ENCODE assay signal across 24 cellular contexts in genomic region chr9:84867171-84867570, GRCh38.
"Had no signal": no experiment of that assay in that cellular context is flagged by ENCODE, and none has a peak within 500 bp of the region (broad histone marks: within the 10 kb centered on the region; RNA-seq: fewer than 3 reads in every experiment).

No MANE protein-coding gene starts in this region.

- H3K9me3 Mint-ChIP-seq: activated CD8-positive, alpha-beta T cell treated with anti-CD3 and anti-CD28 coated beads for 36 hours; activated naive CD4-positive, alpha-beta T cell treated with anti-CD3 and anti-CD28 coated beads, Interleukin-2, amount 10 ng/mL, durations not matched to agents 7 days and 5 days; activated naive CD8-positive, alpha-beta T cell treated with anti-CD3 and anti-CD28 coated beads for 36 hours; activated T-cell treated with anti-CD3 and anti-CD28 coated beads, Interleukin-2, amount 50 U/mL, for 72 hours; activated T-helper 2 cell treated with anti-CD3 and anti-CD28 coated beads, Interferon-gamma antibody, Interleukin-2, Interleukin-4, amounts not matched to agents 10 μg/mL and 5 μg/mL and 100 μg/mL, durations not matched to agents 14 hours and 24 hours and 36 hours had no signal

- DNase-seq: activated CD4-positive, alpha-beta T cell treated with anti-CD3 and anti-CD28 coated beads for 4 hours; activated CD8-positive, alpha-beta memory T cell treated with anti-CD3 and anti-CD28 coated beads, Interleukin-2, amount 50 U/mL, for 4 hours; activated CD8-positive, alpha-beta T cell treated with anti-CD3 and anti-CD28 coated beads for 36 hours; activated gamma-delta T cell treated with Interleukin-2 at 50 U/mL for 16 hours; activated naive CD4-positive, alpha-beta T cell treated with anti-CD3 and anti-CD28 coated beads, Interleukin-2, amount 10 ng/mL, durations not matched to agents 7 days and 5 days; activated naive CD8-positive, alpha-beta T cell treated with anti-CD3 and anti-CD28 coated beads for 36 hours; activated T-cell treated with anti-CD3 and anti-CD28 coated beads, Interleukin-2, amount 50 U/mL, for 72 hours; brain microvascular endothelial cell; Karpas-422; MM.1S; NCI-H1105; NCI-H1436 treated with DMSO at 0.1 percent for 48 hours; NCI-H187; NCI-H2081; NCI-H446; NCI-H524; PC-3; SIG-M5; T-helper 1 cell; WERI-Rb-1 had no signal

- H3K4me1 Mint-ChIP-seq: activated naive CD8-positive, alpha-beta T cell treated with anti-CD3 and anti-CD28 coated beads for 36 hours had no signal

- H3K27ac ChIP-seq: brain microvascular endothelial cell, cardiac muscle cell, WERI-Rb-1 had no signal

- H3K27me3 ChIP-seq: brain microvascular endothelial cell, cardiac muscle cell had no signal

- H3K4me3 Mint-ChIP-seq: activated CD8-positive, alpha-beta T cell treated with anti-CD3 and anti-CD28 coated beads for 36 hours; activated naive CD4-positive, alpha-beta T cell treated with anti-CD3 and anti-CD28 coated beads, Interleukin-2, amount 10 ng/mL, durations not matched to agents 7 days and 5 days; activated naive CD8-positive, alpha-beta T cell treated with anti-CD3 and anti-CD28 coated beads for 36 hours; activated T-cell treated with anti-CD3 and anti-CD28 coated beads, Interleukin-2, amount 50 U/mL, for 72 hours had no signal

- H3K4me3 ChIP-seq: cardiac muscle cell, K562 had no signal

- ATAC-seq: activated CD4-positive, CD25-positive, alpha-beta regulatory T cell treated with anti-CD3 and anti-CD28 coated beads, Interleukin-2, amount 50 U/mL, for 24 hours; activated CD8-positive, alpha-beta T cell treated with anti-CD3 and anti-CD28 coated beads for 36 hours; activated T-cell treated with anti-CD3 and anti-CD28 coated beads, Interleukin-2, amount 50 U/mL, for 72 hours; K562; PC-3 had no signal

- H3K36me3 Mint-ChIP-seq: activated naive CD4-positive, alpha-beta T cell treated with anti-CD3 and anti-CD28 coated beads, Interleukin-2, amount 10 ng/mL, durations not matched to agents 7 days and 5 days; activated naive CD8-positive, alpha-beta T cell treated with anti-CD3 and anti-CD28 coated beads for 36 hours had no signal

- H3K27ac Mint-ChIP-seq: activated CD8-positive, alpha-beta T cell treated with anti-CD3 and anti-CD28 coated beads for 36 hours; activated naive CD4-positive, alpha-beta T cell treated with anti-CD3 and anti-CD28 coated beads, Interleukin-2, amount 10 ng/mL, durations not matched to agents 7 days and 5 days; activated naive CD8-positive, alpha-beta T cell treated with anti-CD3 and anti-CD28 coated beads for 36 hours; activated T-cell treated with anti-CD3 and anti-CD28 coated beads, Interleukin-2, amount 50 U/mL, for 72 hours; activated T-helper 2 cell treated with anti-CD3 and anti-CD28 coated beads, Interferon-gamma antibody, Interleukin-2, Interleukin-4, amounts not matched to agents 10 μg/mL and 5 μg/mL and 100 μg/mL, durations not matched to agents 14 hours and 24 hours and 36 hours had no signal

- H3K36me3 ChIP-seq: brain microvascular endothelial cell, cardiac muscle cell, WERI-Rb-1 had no signal

- H3K27me3 Mint-ChIP-seq: activated naive CD4-positive, alpha-beta T cell treated with anti-CD3 and anti-CD28 coated beads, Interleukin-2, amount 10 ng/mL, durations not matched to agents 7 days and 5 days had no signal
